In genomic region chrX:2627272-2627867, GRCh38 we compare ENCODE assay signal across 8 cellular contexts.
DNase-seq lines count a peak whose midpoint lies in the region; ATAC-seq and TF ChIP-seq lines count a peak whose summit lies in the region.

No MANE protein-coding gene starts in this region.

- peaks cover 30 to 39% of the 10 kb centered on the region in 2 donors for H3K4me1 Mint-ChIP-seq in effector memory CD8-positive, alpha-beta T cell (ENCODE audit: low read depth in 2 of 2)
- no peaks in the 10 kb centered on the region for H3K4me1 Mint-ChIP-seq in neural progenitor cell

- DNase-seq in SK-MEL-5 (ENCODE audit: low read depth, low spot score), result peak; percentile 61
- peak; percentile 18 to 44 (median 24) for DNase-seq in effector memory CD8-positive, alpha-beta T cell
- peak; percentile 71 for DNase-seq in neural progenitor cell (ENCODE audit: low spot score)
- no peak for DNase-seq in suprapubic skin (ENCODE audit: low spot score in 2 of 2)
- DNase-seq in HK-2 (ENCODE audit: unreplicated experiment), result no peak

- in situ Hi-C loops in SK-MEL-5 (cut with HindIII; ENCODE audit: low pct_unique_long_range_greater_than_20kb, low sequenced_read_pairs), result no loop called here

- no peaks in the 10 kb centered on the region for H3K27me3 Mint-ChIP-seq in effector memory CD8-positive, alpha-beta T cell
- peaks cover 5% of the 10 kb centered on the region for H3K27me3 Mint-ChIP-seq in neural progenitor cell (ENCODE audit: insufficient read depth, low read depth)

- H3K27me3 ChIP-seq in neural progenitor cell (no peaks in the 10 kb centered on the region), suprapubic skin (no peaks in the 10 kb centered on the region)

- H3K9me3 Mint-ChIP-seq in effector memory CD8-positive, alpha-beta T cell, result peaks cover 21 to 28% of the 10 kb centered on the region in 2 donors
- H3K9me3 Mint-ChIP-seq in neural progenitor cell, result no peaks in the 10 kb centered on the region

- H3K4me3 Mint-ChIP-seq in effector memory CD8-positive, alpha-beta T cell, result peak overlapping the region; percentile 43 to 75
- peak overlapping the region; percentile 5 for H3K4me3 Mint-ChIP-seq in neural progenitor cell

- H3K9ac ChIP-seq in neural progenitor cell, result no peak overlapping the region

- no peak for TF ChIP-seq EP300 in suprapubic skin (IDR thresholded peaks at IDR 0.05)

- WGBS in suprapubic skin, result 57% methylated on average over 3 of the region's 3 CpGs

- peaks cover 77% of the 10 kb centered on the region for H3K36me3 Mint-ChIP-seq in effector memory CD8-positive, alpha-beta T cell (ENCODE audit: insufficient read depth)
- peaks cover 46% of the 10 kb centered on the region for H3K36me3 Mint-ChIP-seq in neural progenitor cell

- peak overlapping the region; percentile 82 to 99 for H3K27ac Mint-ChIP-seq in effector memory CD8-positive, alpha-beta T cell
- no peak overlapping the region for H3K27ac Mint-ChIP-seq in neural progenitor cell

- peak; percentile 56 for ATAC-seq in HG02588 (IDR thresholded peaks at IDR 0.05; ENCODE audit: unreplicated experiment)
- no peak for ATAC-seq in effector memory CD8-positive, alpha-beta T cell (replicated peaks)
- no peak for ATAC-seq in HG03439 (IDR thresholded peaks at IDR 0.05; ENCODE audit: unreplicated experiment)

- no peak for TF ChIP-seq POLR2A in suprapubic skin (IDR thresholded peaks at IDR 0.05)

- no peak overlapping the region for H3K27ac ChIP-seq in neural progenitor cell
- no peak overlapping the region for H3K27ac ChIP-seq in suprapubic skin

- H3K36me3 ChIP-seq in neural progenitor cell (peaks cover 4% of the 10 kb centered on the region), suprapubic skin (peaks cover 39% of the 10 kb centered on the region)

- no peak overlapping the region for H3K4me2 ChIP-seq in neural progenitor cell

- no peaks in the 10 kb centered on the region for H3K9me3 ChIP-seq in neural progenitor cell (ENCODE audit: low read depth)
- no peaks in the 10 kb centered on the region for H3K9me3 ChIP-seq in suprapubic skin

- H2AFZ ChIP-seq in neural progenitor cell (replicated peaks), result no peak overlapping the region

- H3K79me2 ChIP-seq in neural progenitor cell (ENCODE audit: low read depth), result no peaks in the 10 kb centered on the region

- no peaks in the 10 kb centered on the region for H3F3A ChIP-seq in neural progenitor cell (ENCODE audit: low read depth)

- H3K4me1 ChIP-seq in neural progenitor cell, result no peaks in the 10 kb centered on the region
- no peaks in the 10 kb centered on the region for H3K4me1 ChIP-seq in suprapubic skin

- H4K20me1 ChIP-seq in neural progenitor cell (ENCODE audit: low read depth), result no peaks in the 10 kb centered on the region

- TF ChIP-seq CTCF in GM12872 (IDR thresholded peaks at IDR 0.05; ENCODE audit: insufficient read depth, low read depth, low read length) (peak; percentile 79), neural progenitor cell (IDR thresholded peaks at IDR 0.05) (peak; percentile 75), suprapubic skin (IDR thresholded peaks at IDR 0.05) (peak in 1 of 2 donors; percentile 40)

- H3K4me3 ChIP-seq in neural progenitor cell (no peak overlapping the region), suprapubic skin (no peak overlapping the region)

Comparison
In these comparisons a context has a peak if more than half of its experiments do, and no peak if none do; other contexts are left out.
1. DNase-seq: peak in SK-MEL-5 (single experiment), effector memory CD8-positive, alpha-beta T cell (3 of 3) and neural progenitor cell (single experiment); none in suprapubic skin (0 of 2) and HK-2 (single experiment).